37 cellular contexts compared by ENCODE assay signal in genomic region chr14:78090820-78091219, GRCh38.
"Had no signal": no experiment of that assay in that cellular context is flagged by ENCODE, and none has a peak within 500 bp of the region (broad histone marks: within the 10 kb centered on the region; RNA-seq: fewer than 3 reads in every experiment).

No MANE protein-coding gene starts in this region.

- H3K36me3 Mint-ChIP-seq: activated CD8-positive, alpha-beta memory T cell treated with anti-CD3 and anti-CD28 coated beads, Interleukin-2, amount 10 ng/mL, durations not matched to agents 7 days and 5 days; activated naive CD4-positive, alpha-beta T cell treated with anti-CD3 and anti-CD28 coated beads, Interleukin-2, amount 10 ng/mL, durations not matched to agents 7 days and 5 days; activated naive CD4-positive, alpha-beta T cell treated with anti-CD3 and anti-CD28 coated beads, Interleukin-2, amount 50 U/mL, for 24 hours; activated naive CD8-positive, alpha-beta T cell; activated naive CD8-positive, alpha-beta T cell treated with anti-CD3 and anti-CD28 coated beads, Interleukin-2, amount 10 ng/mL, durations not matched to agents 7 days and 5 days; brain had no signal

- H3K36me3 ChIP-seq: ascending aorta, cardiac muscle cell had no signal

- H3K27me3 Mint-ChIP-seq: activated CD4-positive, alpha-beta memory T cell treated with anti-CD3 and anti-CD28 coated beads, Interleukin-2, amount 10 ng/mL, durations not matched to agents 7 days and 5 days; activated CD4-positive, alpha-beta T cell treated with anti-CD3 and anti-CD28 coated beads, Interleukin-2, amount 10 ng/mL, durations not matched to agents 24 days and 14 days; activated CD8-positive, alpha-beta memory T cell treated with anti-CD3 and anti-CD28 coated beads, Interleukin-2, amount 10 ng/mL, durations not matched to agents 7 days and 5 days; activated naive CD4-positive, alpha-beta T cell treated with anti-CD3 and anti-CD28 coated beads, Interleukin-2, amount 10 ng/mL, durations not matched to agents 7 days and 5 days; activated naive CD8-positive, alpha-beta T cell; activated naive CD8-positive, alpha-beta T cell treated with anti-CD3 and anti-CD28 coated beads, Interleukin-2, amount 10 ng/mL, durations not matched to agents 7 days and 5 days; activated naive CD8-positive, alpha-beta T cell treated with anti-CD3 and anti-CD28 coated beads, Interleukin-2, amount 50 U/mL, for 24 hours; brain had no signal

- H3K4me1 Mint-ChIP-seq: activated B cell treated with CpG ODN at 0.5 μM for 24 hours; activated CD4-positive, alpha-beta memory T cell treated with anti-CD3 and anti-CD28 coated beads, Interleukin-2, amount 10 ng/mL, durations not matched to agents 7 days and 5 days; activated CD4-positive, alpha-beta T cell treated with anti-CD3 and anti-CD28 coated beads, Interleukin-2, amount 10 ng/mL, durations not matched to agents 24 days and 14 days; activated CD8-positive, alpha-beta memory T cell treated with anti-CD3 and anti-CD28 coated beads, Interleukin-2, amount 10 ng/mL, durations not matched to agents 7 days and 5 days; activated naive CD4-positive, alpha-beta T cell treated with anti-CD3 and anti-CD28 coated beads, Interleukin-2, amount 10 ng/mL, durations not matched to agents 7 days and 5 days; activated naive CD4-positive, alpha-beta T cell treated with anti-CD3 and anti-CD28 coated beads, Interleukin-2, amount 50 U/mL, for 24 hours; activated naive CD8-positive, alpha-beta T cell treated with anti-CD3 and anti-CD28 coated beads, Interleukin-2, amount 10 ng/mL, durations not matched to agents 7 days and 5 days; activated naive CD8-positive, alpha-beta T cell treated with anti-CD3 and anti-CD28 coated beads, Interleukin-2, amount 50 U/mL, for 24 hours; brain; central memory CD8-positive, alpha-beta T cell had no signal

- H3K4me3 ChIP-seq: ascending aorta, cardiac muscle cell had no signal

- ATAC-seq: activated CD8-positive, alpha-beta memory T cell treated with anti-CD3 and anti-CD28 coated beads, Interleukin-2, amount 10 ng/mL, durations not matched to agents 7 days and 5 days; activated CD8-positive, alpha-beta T cell treated with anti-CD3 and anti-CD28 coated beads, Interleukin-2, amount 10 ng/mL, durations not matched to agents 7 days and 5 days; activated naive CD8-positive, alpha-beta T cell treated with anti-CD3 and anti-CD28 coated beads, Interleukin-2, amount 50 U/mL, for 24 hours had no signal

- H3K27me3 ChIP-seq: ascending aorta, cardiac muscle cell had no signal

- H3K4me3 Mint-ChIP-seq: activated B cell treated with CpG ODN at 0.5 μM for 24 hours; activated CD4-positive, alpha-beta memory T cell treated with anti-CD3 and anti-CD28 coated beads, Interleukin-2, amount 10 ng/mL, durations not matched to agents 7 days and 5 days; activated CD4-positive, alpha-beta T cell treated with anti-CD3 and anti-CD28 coated beads, Interleukin-2, amount 10 ng/mL, durations not matched to agents 24 days and 14 days; activated CD8-positive, alpha-beta memory T cell treated with anti-CD3 and anti-CD28 coated beads, Interleukin-2, amount 10 ng/mL, durations not matched to agents 7 days and 5 days; activated CD8-positive, alpha-beta T cell treated with anti-CD3 and anti-CD28 coated beads, Interleukin-2, amount 10 ng/mL, durations not matched to agents 7 days and 5 days; activated naive CD4-positive, alpha-beta T cell treated with anti-CD3 and anti-CD28 coated beads, Interleukin-2, amount 10 ng/mL, durations not matched to agents 7 days and 5 days; activated naive CD4-positive, alpha-beta T cell treated with anti-CD3 and anti-CD28 coated beads, Interleukin-2, amount 50 U/mL, for 24 hours; activated naive CD8-positive, alpha-beta T cell; activated naive CD8-positive, alpha-beta T cell treated with anti-CD3 and anti-CD28 coated beads, Interleukin-2, amount 10 ng/mL, durations not matched to agents 7 days and 5 days; activated naive CD8-positive, alpha-beta T cell treated with anti-CD3 and anti-CD28 coated beads, Interleukin-2, amount 50 U/mL, for 24 hours; activated T-cell treated with anti-CD3 and anti-CD28 coated beads, Interleukin-2, amount 50 U/mL, for 24 hours; brain; central memory CD8-positive, alpha-beta T cell; T-helper 1 cell treated with Interleukin-12 subunit alpha and Interleukin-12 subunit beta and Interleukin-4 antibody, amounts not matched to agents 30 μg/mL and 1 μg/mL, for 36 hours; T-helper 2 cell treated with Interferon-gamma antibody and Interleukin-4, amounts not matched to agents 5 μg/mL and 100 μg/mL, for 36 hours had no signal

- DNase-seq: activated B cell treated with CpG ODN at 0.5 μM for 24 hours; activated CD4-positive, alpha-beta memory T cell treated with anti-CD3 and anti-CD28 coated beads, Interleukin-2, amount 10 ng/mL, durations not matched to agents 7 days and 5 days; activated CD4-positive, alpha-beta T cell treated with anti-CD3 and anti-CD28 coated beads for 4 hours; activated CD4-positive, alpha-beta T cell treated with anti-CD3 and anti-CD28 coated beads, Interleukin-2, amount 10 ng/mL, durations not matched to agents 24 days and 14 days; activated CD4-positive, alpha-beta T cell treated with anti-CD3 and anti-CD28 coated beads, Interleukin-2, amount 50 U/mL, for 48 hours; activated CD4-positive, CD25-positive, alpha-beta regulatory T cell treated with anti-CD3 and anti-CD28 coated beads, Interleukin-2, amount 50 U/mL, for 72 hours; activated CD8-positive, alpha-beta memory T cell treated with anti-CD3 and anti-CD28 coated beads for 24 hours; activated CD8-positive, alpha-beta memory T cell treated with anti-CD3 and anti-CD28 coated beads, Interleukin-2, amount 10 ng/mL, durations not matched to agents 7 days and 5 days; activated CD8-positive, alpha-beta memory T cell treated with anti-CD3 and anti-CD28 coated beads, Interleukin-2, amount 50 U/mL, for 48 hours; activated CD8-positive, alpha-beta T cell treated with anti-CD3 and anti-CD28 coated beads, Interleukin-2, amount 10 ng/mL, durations not matched to agents 7 days and 5 days; activated effector memory CD4-positive, alpha-beta T cell treated with Interleukin-2 at 50 U/mL for 16 hours; activated gamma-delta T cell; activated naive CD4-positive, alpha-beta T cell treated with anti-CD3 and anti-CD28 coated beads, Interleukin-2, amount 10 ng/mL, durations not matched to agents 7 days and 5 days; activated naive CD4-positive, alpha-beta T cell treated with Interleukin-2 at 50 U/mL for 16 hours; activated naive CD8-positive, alpha-beta T cell treated with anti-CD3 and anti-CD28 coated beads, Interleukin-2, amount 10 ng/mL, durations not matched to agents 7 days and 5 days; activated naive CD8-positive, alpha-beta T cell treated with anti-CD3 and anti-CD28 coated beads, Interleukin-2, amount 50 U/mL, for 24 hours; activated T-cell treated with anti-CD3 and anti-CD28 coated beads, Interleukin-2, amount 50 U/mL, for 24 hours; activated T-cell treated with anti-CD3 and anti-CD28 coated beads, Interleukin-2, amount 50 U/mL, for 48 hours; amygdala; anterior cingulate cortex; caudate nucleus; SW 1271; T-helper 1 cell; T-helper 2 cell; T-helper 9 cell had no signal

- H3K27ac Mint-ChIP-seq: activated B cell treated with CpG ODN at 0.5 μM for 24 hours; activated CD4-positive, alpha-beta memory T cell treated with anti-CD3 and anti-CD28 coated beads, Interleukin-2, amount 10 ng/mL, durations not matched to agents 7 days and 5 days; activated CD4-positive, alpha-beta T cell treated with anti-CD3 and anti-CD28 coated beads, Interleukin-2, amount 10 ng/mL, durations not matched to agents 24 days and 14 days; activated CD8-positive, alpha-beta memory T cell treated with anti-CD3 and anti-CD28 coated beads, Interleukin-2, amount 10 ng/mL, durations not matched to agents 7 days and 5 days; activated CD8-positive, alpha-beta T cell treated with anti-CD3 and anti-CD28 coated beads, Interleukin-2, amount 10 ng/mL, durations not matched to agents 7 days and 5 days; activated naive CD4-positive, alpha-beta T cell treated with anti-CD3 and anti-CD28 coated beads, Interleukin-2, amount 10 ng/mL, durations not matched to agents 7 days and 5 days; activated naive CD4-positive, alpha-beta T cell treated with anti-CD3 and anti-CD28 coated beads, Interleukin-2, amount 50 U/mL, for 24 hours; activated naive CD8-positive, alpha-beta T cell; activated naive CD8-positive, alpha-beta T cell treated with anti-CD3 and anti-CD28 coated beads, Interleukin-2, amount 10 ng/mL, durations not matched to agents 7 days and 5 days; activated naive CD8-positive, alpha-beta T cell treated with anti-CD3 and anti-CD28 coated beads, Interleukin-2, amount 50 U/mL, for 24 hours; activated T-cell treated with anti-CD3 and anti-CD28 coated beads, Interleukin-2, amount 50 U/mL, for 24 hours; activated T-helper 2 cell treated with anti-CD3 and anti-CD28 coated beads, Interferon-gamma antibody, Interleukin-2, Interleukin-4, amounts not matched to agents 10 μg/mL and 5 μg/mL and 100 μg/mL, durations not matched to agents 14 hours and 24 hours and 36 hours; brain; T-helper 1 cell treated with Interleukin-12 subunit alpha and Interleukin-12 subunit beta and Interleukin-4 antibody, amounts not matched to agents 30 μg/mL and 1 μg/mL, for 36 hours; T-helper 2 cell treated with Interferon-gamma antibody and Interleukin-4, amounts not matched to agents 5 μg/mL and 100 μg/mL, for 36 hours had no signal

- H3K4me1 ChIP-seq: ascending aorta had no signal

- FAIRE-seq: bronchial epithelial cell, TTC549 had no signal

- H3K9me3 Mint-ChIP-seq: activated B cell treated with CpG ODN at 0.5 μM for 24 hours; activated CD4-positive, alpha-beta memory T cell treated with anti-CD3 and anti-CD28 coated beads, Interleukin-2, amount 10 ng/mL, durations not matched to agents 7 days and 5 days; activated CD4-positive, alpha-beta T cell treated with anti-CD3 and anti-CD28 coated beads, Interleukin-2, amount 10 ng/mL, durations not matched to agents 24 days and 14 days; activated naive CD4-positive, alpha-beta T cell treated with anti-CD3 and anti-CD28 coated beads, Interleukin-2, amount 10 ng/mL, durations not matched to agents 7 days and 5 days; activated naive CD4-positive, alpha-beta T cell treated with anti-CD3 and anti-CD28 coated beads, Interleukin-2, amount 50 U/mL, for 24 hours; activated naive CD8-positive, alpha-beta T cell treated with anti-CD3 and anti-CD28 coated beads, Interleukin-2, amount 50 U/mL, for 24 hours; activated T-cell treated with anti-CD3 and anti-CD28 coated beads, Interleukin-2, amount 50 U/mL, for 24 hours; activated T-helper 2 cell treated with anti-CD3 and anti-CD28 coated beads, Interferon-gamma antibody, Interleukin-2, Interleukin-4, amounts not matched to agents 10 μg/mL and 5 μg/mL and 100 μg/mL, durations not matched to agents 14 hours and 24 hours and 36 hours; central memory CD8-positive, alpha-beta T cell; T-helper 1 cell treated with Interleukin-12 subunit alpha and Interleukin-12 subunit beta and Interleukin-4 antibody, amounts not matched to agents 30 μg/mL and 1 μg/mL, for 36 hours; T-helper 2 cell treated with Interferon-gamma antibody and Interleukin-4, amounts not matched to agents 5 μg/mL and 100 μg/mL, for 36 hours had no signal

- H3K27ac ChIP-seq: ascending aorta, cardiac muscle cell, VCaP had no signal

- H3K9me3 ChIP-seq: ascending aorta had no signal
